In genomic region chr16:56682703-56683397, GRCh38 we compare ENCODE assay signal across 8 cellular contexts. TPM values are rescaled to one million over a fixed set of nuclear protein-coding genes. Genes with fewer than 3 reads are reported as not detected.
DNase-seq lines count a peak whose midpoint lies in the region; ATAC-seq and TF ChIP-seq lines count a peak whose summit lies in the region.
"Had no signal": no experiment of that assay in that cellular context is flagged by ENCODE, and none has a peak within 500 bp of the region (broad histone marks: within the 10 kb centered on the region; RNA-seq: fewer than 3 reads in every experiment).

No MANE protein-coding gene starts in this region.

- peaks cover 0 to 4% (median 0%) of the 10 kb centered on the region in 7 donors for H3K9me3 Mint-ChIP-seq in naive B cell

- H3K4me3 Mint-ChIP-seq in naive B cell = peak overlapping the region; percentile 84 to 94 (median 92)

- no peak for TF ChIP-seq CTCF in LNCaP clone FGC (IDR thresholded peaks at IDR 0.05; ENCODE audit: control insufficient read depth, extremely low read depth, insufficient read depth)

- H3K36me3 Mint-ChIP-seq in naive B cell = peaks cover 0 to 7% of the 10 kb centered on the region in 2 donors

- H3K27ac Mint-ChIP-seq in naive B cell = peak overlapping the region in 1 of 6 donors; percentile 9

- peaks cover 12 to 29% (median 24%) of the 10 kb centered on the region in 3 donors for H3K27me3 Mint-ChIP-seq in naive B cell

- peak overlapping the region; percentile 74 for H3K4me3 ChIP-seq in LNCaP clone FGC (ENCODE audit: low read depth, low read length)

- peak; percentile 1 for ATAC-seq in GM19452 (IDR thresholded peaks at IDR 0.05; ENCODE audit: unreplicated experiment)
- no peak for ATAC-seq in naive B cell (ENCODE audit: low read depth in 2 of 2)
- no peak for ATAC-seq in HG02610 (IDR thresholded peaks at IDR 0.05; ENCODE audit: unreplicated experiment)

- H3K4me1 Mint-ChIP-seq in naive B cell = peaks cover 11 to 23% (median 18%) of the 10 kb centered on the region in 3 donors

- DNase-seq in LNCaP clone FGC (ENCODE audit: low read depth) (no peak), cerebellum (ENCODE audit: low spot score) (peak; percentile 25), naive B cell (no peak)
- DNase-seq in central memory CD4-positive, alpha-beta T cell = no peak
- DNase-seq in stimulated activated CD4-positive, alpha-beta T cell treated with anti-CD3 and anti-CD28 coated beads, Interleukin-4, amount 100 ng/mL, for 1 hour = no peak

RNA-seq across cellular contexts. Expression of gene MT1X, which starts 0.6 kb away (rescaled TPM):
- total RNA-seq in cerebellum = 6.0 TPM
- polyA plus RNA-seq in naive B cell (ENCODE audit: low read depth in 6 of 6) = 1 to 10 TPM in 5 of 6 donors, not detected in 1; 2.4 to 8.9 (median 8.0) TPM

RNA-seq across cellular contexts. Expression of gene MT1H, which starts 13.2 kb away (rescaled TPM):
- total RNA-seq in cerebellum = not detected
- not detected for polyA plus RNA-seq in naive B cell (ENCODE audit: low read depth in 6 of 6)

RNA-seq across cellular contexts. Expression of gene MT1G, which starts 15.0 kb away (rescaled TPM):
- total RNA-seq in cerebellum = not detected
- not detected for polyA plus RNA-seq in naive B cell (ENCODE audit: low read depth in 6 of 6)

RNA-seq across cellular contexts. Expression of gene MT1F, which starts 25.1 kb away (rescaled TPM):
- 3.4 TPM for total RNA-seq in cerebellum
- 10 to 100 TPM in 1 of 6 donors, 1 to 10 TPM in 5; 4.0 to 10.3 (median 4.6) TPM for polyA plus RNA-seq in naive B cell (ENCODE audit: low read depth in 6 of 6)

RNA-seq across cellular contexts. Expression of gene MT1B, which starts 31.2 kb away (rescaled TPM):
- not detected for total RNA-seq in cerebellum
- polyA plus RNA-seq in naive B cell (ENCODE audit: low read depth in 6 of 6) = not detected
- total RNA-seq: activated CD8-positive, alpha-beta memory T cell treated with anti-CD3 and anti-CD28 coated beads for 36 hours had no signal
